In genomic region chr9:34185778-34186551, GRCh38 we compare ENCODE assay signal across 8 cellular contexts. TPM values are rescaled to one million over a fixed set of nuclear protein-coding genes. Genes with fewer than 3 reads are reported as not detected.
DNase-seq lines count a peak whose midpoint lies in the region; ATAC-seq and TF ChIP-seq lines count a peak whose summit lies in the region.

No MANE protein-coding gene starts in this region.

- no peak overlapping the region for H2AFZ ChIP-seq in hepatocyte

- H3K9me2 ChIP-seq in hepatocyte (replicated peaks; ENCODE audit: insufficient read depth) = no peaks in the 10 kb centered on the region

- no peak overlapping the region for H3K4me2 ChIP-seq in hepatocyte

- ATAC-seq in stimulated activated naive B cell treated with anti-CD40 and anti-IgM and Interleukin-4, amounts not matched to agents 10 μg/mL and 1 μg/mL and 100 μg/mL, for 72 hours (replicated peaks) = peak; percentile 98 to 99
- no peak for ATAC-seq in GM21576 (IDR thresholded peaks at IDR 0.05; ENCODE audit: unreplicated experiment)

- peaks cover 99% of the 10 kb centered on the region for H3K79me2 ChIP-seq in hepatocyte

- no peaks in the 10 kb centered on the region for H3K27me3 Mint-ChIP-seq in stimulated activated naive B cell treated with anti-CD40 and anti-IgM and Interleukin-4, amounts not matched to agents 10 μg/mL and 1 μg/mL and 100 μg/mL, for 72 hours
- no peaks in the 10 kb centered on the region for H3K27me3 Mint-ChIP-seq in activated naive CD4-positive, alpha-beta T cell treated with anti-CD3 and anti-CD28 coated beads for 36 hours (ENCODE audit: low read depth)

- DNase-seq in EL (peak; percentile 90), H4 (ENCODE audit: low spot score) (peak; percentile 92), NCI-H2029 (lab: John Stamatoyannopoulos, UW) (peak; percentile 93), amniotic epithelial cell (ENCODE audit: low read depth) (peak; percentile 95), hepatocyte (ENCODE audit: low spot score) (peak; percentile 38)
- no peak for DNase-seq in stimulated activated naive B cell treated with anti-CD40 and anti-IgM and Interleukin-4, amounts not matched to agents 10 μg/mL and 1 μg/mL and 100 μg/mL, for 72 hours
- no peak for DNase-seq in activated naive CD4-positive, alpha-beta T cell treated with anti-CD3 and anti-CD28 coated beads for 36 hours

- peaks cover 86% of the 10 kb centered on the region for H4K20me1 ChIP-seq in hepatocyte (ENCODE audit: insufficient read depth, poor library complexity, severe bottlenecking)

- peaks cover 13 to 15% of the 10 kb centered on the region in 2 donors for H3K36me3 Mint-ChIP-seq in stimulated activated naive B cell treated with anti-CD40 and anti-IgM and Interleukin-4, amounts not matched to agents 10 μg/mL and 1 μg/mL and 100 μg/mL, for 72 hours
- peaks cover 5% of the 10 kb centered on the region for H3K36me3 Mint-ChIP-seq in activated naive CD4-positive, alpha-beta T cell treated with anti-CD3 and anti-CD28 coated beads for 36 hours (ENCODE audit: low read depth)

- no peak overlapping the region for H3K4me3 ChIP-seq in hepatocyte

- no peaks in the 10 kb centered on the region for H3K27me3 ChIP-seq in hepatocyte

- 73% methylated on average over 3 of the region's 3 CpGs for WGBS in hepatocyte (ENCODE audit: low lambda C conversion rate, missing lambda C conversion rate)

- no peak overlapping the region for H3K27ac Mint-ChIP-seq in stimulated activated naive B cell treated with anti-CD40 and anti-IgM and Interleukin-4, amounts not matched to agents 10 μg/mL and 1 μg/mL and 100 μg/mL, for 72 hours
- no peak overlapping the region for H3K27ac Mint-ChIP-seq in activated naive CD4-positive, alpha-beta T cell treated with anti-CD3 and anti-CD28 coated beads for 36 hours

- intact Hi-C loops in activated naive CD4-positive, alpha-beta T cell treated with anti-CD3 and anti-CD28 coated beads for 36 hours (cut with micrococcal nuclease) = loop anchor here (1.0 to 2.0 kb wide), 2 partner anchors 59 to 350 kb away; partner anchors contain the start of gene DCAF12

- no peak for TF ChIP-seq CTCF in hepatocyte (IDR thresholded peaks at IDR 0.05; ENCODE audit: poor library complexity)

- H3K9me3 Mint-ChIP-seq in stimulated activated naive B cell treated with anti-CD40 and anti-IgM and Interleukin-4, amounts not matched to agents 10 μg/mL and 1 μg/mL and 100 μg/mL, for 72 hours = no peaks in the 10 kb centered on the region
- no peaks in the 10 kb centered on the region for H3K9me3 Mint-ChIP-seq in activated naive CD4-positive, alpha-beta T cell treated with anti-CD3 and anti-CD28 coated beads for 36 hours

- no peaks in the 10 kb centered on the region for H3K36me3 ChIP-seq in hepatocyte (replicated peaks; ENCODE audit: insufficient read depth, low read depth)

- peaks cover 5 to 22% of the 10 kb centered on the region in 2 donors for H3K4me1 Mint-ChIP-seq in stimulated activated naive B cell treated with anti-CD40 and anti-IgM and Interleukin-4, amounts not matched to agents 10 μg/mL and 1 μg/mL and 100 μg/mL, for 72 hours
- peaks cover 30% of the 10 kb centered on the region for H3K4me1 Mint-ChIP-seq in activated naive CD4-positive, alpha-beta T cell treated with anti-CD3 and anti-CD28 coated beads for 36 hours (ENCODE audit: low read depth)

- peak overlapping the region; percentile 59 for H3K27ac ChIP-seq in hepatocyte

- H3K9me3 ChIP-seq in hepatocyte (ENCODE audit: low read depth) = no peaks in the 10 kb centered on the region

- no peak overlapping the region for H3K4me3 Mint-ChIP-seq in stimulated activated naive B cell treated with anti-CD40 and anti-IgM and Interleukin-4, amounts not matched to agents 10 μg/mL and 1 μg/mL and 100 μg/mL, for 72 hours
- H3K4me3 Mint-ChIP-seq in activated naive CD4-positive, alpha-beta T cell treated with anti-CD3 and anti-CD28 coated beads for 36 hours = no peak overlapping the region

- H3K4me1 ChIP-seq in hepatocyte (ENCODE audit: insufficient read depth) = peaks cover 16% of the 10 kb centered on the region

- CTCF ChIA-PET in activated naive CD4-positive, alpha-beta T cell treated with anti-CD3 and anti-CD28 coated beads for 36 hours (lab: Charles Lee) = interaction anchor here (0.7 kb wide), 1 partner anchor 334 kb away, joined by 4 read pairs; no protein-coding TSS in a partner anchor

RNA-seq across cellular contexts. Expression of gene UBAP1, which starts 7.1 kb away (rescaled TPM):
- 32.8 and 43.4 TPM in 2 replicates for total RNA-seq in H4 (2014; rRNA removed; shearing (Covaris generic))
- total RNA-seq in hepatocyte = 38.0 and 49.6 TPM in 2 replicates
- polyA plus RNA-seq in hepatocyte = 43.2 and 49.7 TPM in 2 replicates
- total RNA-seq in activated naive CD4-positive, alpha-beta T cell treated with anti-CD3 and anti-CD28 coated beads for 36 hours = 10 to 100 TPM; 29.9 to 31.7 TPM

RNA-seq across cellular contexts. Expression of gene DCAF12, which starts 59.5 kb away (rescaled TPM):
- total RNA-seq in H4 (2014; rRNA removed; shearing (Covaris generic)) = 30.2 and 38.8 TPM in 2 replicates
- total RNA-seq in hepatocyte = 34.8 and 43.3 TPM in 2 replicates
- polyA plus RNA-seq in hepatocyte = 23.9 and 28.6 TPM in 2 replicates
- 10 to 100 TPM; 34.0 to 37.0 TPM for total RNA-seq in activated naive CD4-positive, alpha-beta T cell treated with anti-CD3 and anti-CD28 coated beads for 36 hours

Comparison
In these comparisons a context has a peak if more than half of its experiments do, and no peak if none do; other contexts are left out.
1. DNase-seq: peak in EL (single experiment), H4 (single experiment), NCI-H2029 (single experiment), amniotic epithelial cell (single experiment) and hepatocyte (single experiment); none in stimulated activated naive B cell treated with anti-CD40 and anti-IgM and Interleukin-4, amounts not matched to agents 10 μg/mL and 1 μg/mL and 100 μg/mL, for 72 hours (single experiment) and activated naive CD4-positive, alpha-beta T cell treated with anti-CD3 and anti-CD28 coated beads for 36 hours (single experiment).